ENCODE assay signal across 1 cellular context in genomic region chr17:31916496-31917064, GRCh38.
TF ChIP-seq lines count a peak whose summit lies in the region.

No MANE protein-coding gene starts in this region.

TF ChIP-seq in HepG2, 621 proteins besides CTCF, POLR2A, EP300 and RAD21:
- TF ChIP-seq ZSCAN9 (CRISPR knock-in tag; IDR thresholded peaks at IDR 0.05; ENCODE audit: borderline replicate concordance) (no peak), ZNF354B (CRISPR knock-in tag; IDR thresholded peaks at IDR 0.05) (no peak), SSRP1 (CRISPR knock-in tag; IDR thresholded peaks at IDR 0.05) (no peak), KDM5A (IDR thresholded peaks at IDR 0.05; ENCODE audit: borderline replicate concordance, low read length) (no peak), NR1H2 (CRISPR knock-in tag; IDR thresholded peaks at IDR 0.05; ENCODE audit: borderline replicate concordance, low read depth) (no peak), RFX1 (IDR thresholded peaks at IDR 0.05) (no peak), SNAPC4 (CRISPR knock-in tag; IDR thresholded peaks at IDR 0.05) (no peak), GTF3A (CRISPR knock-in tag; conservative IDR thresholded peaks at IDR 0.05) (no peak), MTERF4 (CRISPR knock-in tag; IDR thresholded peaks at IDR 0.05) (no peak), NRL (CRISPR knock-in tag; IDR thresholded peaks at IDR 0.05; ENCODE audit: borderline replicate concordance) (no peak), GATA4 (IDR thresholded peaks at IDR 0.05; ENCODE audit: borderline replicate concordance, low read depth) (no peak), PHB2 (IDR thresholded peaks at IDR 0.05; ENCODE audit: partially characterized antibody) (no peak), MXD4 (CRISPR knock-in tag; IDR thresholded peaks at IDR 0.05) (no peak), ZNF597 (CRISPR knock-in tag; IDR thresholded peaks at IDR 0.05) (no peak), KAT8 (CRISPR knock-in tag; IDR thresholded peaks at IDR 0.05) (no peak), ZNF337 (CRISPR knock-in tag; IDR thresholded peaks at IDR 0.05; ENCODE audit: borderline replicate concordance, low read depth) (no peak), THAP11 (CRISPR knock-in tag; IDR thresholded peaks at IDR 0.05) (no peak)
